ENCODE assay signal across 24 cellular contexts in genomic region chrX:26557691-26558321, GRCh38.
"Had no signal": no experiment of that assay in that cellular context is flagged by ENCODE, and none has a peak within 500 bp of the region (broad histone marks: within the 10 kb centered on the region; RNA-seq: fewer than 3 reads in every experiment).

No MANE protein-coding gene starts in this region.

- H3K27me3 ChIP-seq: esophagus squamous epithelium, gastrocnemius medialis, right atrium auricular region, stomach, transverse colon, uterus had no signal

- H3K4me3 ChIP-seq: esophagus squamous epithelium, gastrocnemius medialis, right atrium auricular region, stomach, transverse colon, uterus had no signal

- DNase-seq: activated CD4-positive, alpha-beta memory T cell treated with anti-CD3 and anti-CD28 coated beads for 36 hours; activated CD4-positive, alpha-beta T cell treated with anti-CD3 and anti-CD28 coated beads for 48 hours; activated effector memory CD4-positive, alpha-beta T cell treated with Interleukin-2 at 50 U/mL for 16 hours; activated naive CD4-positive, alpha-beta T cell treated with anti-CD3 and anti-CD28 coated beads for 36 hours; activated naive CD8-positive, alpha-beta T cell treated with anti-CD3 and anti-CD28 coated beads, Interleukin-2, amount 10 ng/mL, durations not matched to agents 7 days and 5 days; activated T-cell treated with anti-CD3 and anti-CD28 coated beads, Interleukin-2, amount 50 U/mL, for 48 hours; amniotic stem cell; cerebellar nuclear complex; cortex of kidney; endodermal cell; esophagus squamous epithelium; gastrocnemius medialis; head of caudate nucleus; hypothalamus; midbrain; natural killer cell; small intestine; stimulated activated CD4-positive, alpha-beta T cell treated with anti-CD3 and anti-CD28 coated beads, Interleukin-15, amount 100 ng/mL, for 24 hours; stomach; T1000; transverse colon; uterus had no signal

- H3K9me3 ChIP-seq: esophagus squamous epithelium, gastrocnemius medialis, right atrium auricular region, transverse colon, uterus had no signal

- H3K36me3 ChIP-seq: esophagus squamous epithelium, gastrocnemius medialis, right atrium auricular region, stomach, transverse colon, uterus had no signal

- H3K4me1 ChIP-seq: esophagus squamous epithelium, gastrocnemius medialis, right atrium auricular region, stomach, transverse colon, uterus had no signal

- ATAC-seq: gastrocnemius medialis; natural killer cell; stimulated activated memory B cell treated with anti-CD40 and anti-IgM and Interleukin-4, amounts not matched to agents 10 μg/mL and 1 μg/mL and 100 μg/mL, for 72 hours had no signal

- H3K27ac ChIP-seq: esophagus squamous epithelium, gastrocnemius medialis, right atrium auricular region, stomach, transverse colon, uterus had no signal
